ENCODE assay signal across 1 cellular context in genomic region chr1:93847811-93848288, GRCh38.
TF ChIP-seq lines count a peak whose summit lies in the region.

No MANE protein-coding gene starts in this region.

TF ChIP-seq in GM12878, 131 proteins besides CTCF, POLR2A, EP300 and RAD21 (continued from another document and continues in another):
- no peak for TF ChIP-seq E4F1 (IDR thresholded peaks at IDR 0.05; ENCODE audit: borderline replicate concordance, partially characterized antibody)
- TF ChIP-seq, protein P1, sequence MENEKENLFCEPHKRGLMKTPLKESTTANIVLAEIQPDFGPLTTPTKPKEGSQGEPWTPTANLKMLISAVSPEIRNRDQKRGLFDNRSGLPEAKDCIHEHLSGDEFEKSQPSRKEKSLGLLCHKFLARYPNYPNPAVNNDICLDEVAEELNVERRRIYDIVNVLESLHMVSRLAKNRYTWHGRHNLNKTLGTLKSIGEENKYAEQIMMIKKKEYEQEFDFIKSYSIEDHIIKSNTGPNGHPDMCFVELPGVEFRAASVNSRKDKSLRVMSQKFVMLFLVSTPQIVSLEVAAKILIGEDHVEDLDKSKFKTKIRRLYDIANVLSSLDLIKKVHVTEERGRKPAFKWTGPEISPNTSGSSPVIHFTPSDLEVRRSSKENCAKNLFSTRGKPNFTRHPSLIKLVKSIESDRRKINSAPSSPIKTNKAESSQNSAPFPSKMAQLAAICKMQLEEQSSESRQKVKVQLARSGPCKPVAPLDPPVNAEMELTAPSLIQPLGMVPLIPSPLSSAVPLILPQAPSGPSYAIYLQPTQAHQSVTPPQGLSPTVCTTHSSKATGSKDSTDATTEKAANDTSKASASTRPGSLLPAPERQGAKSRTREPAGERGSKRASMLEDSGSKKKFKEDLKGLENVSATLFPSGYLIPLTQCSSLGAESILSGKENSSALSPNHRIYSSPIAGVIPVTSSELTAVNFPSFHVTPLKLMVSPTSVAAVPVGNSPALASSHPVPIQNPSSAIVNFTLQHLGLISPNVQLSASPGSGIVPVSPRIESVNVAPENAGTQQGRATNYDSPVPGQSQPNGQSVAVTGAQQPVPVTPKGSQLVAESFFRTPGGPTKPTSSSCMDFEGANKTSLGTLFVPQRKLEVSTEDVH (IDR thresholded peaks at IDR 0.05; ENCODE audit: low read depth, partially characterized antibody), result no peak
- TF ChIP-seq, protein P2, sequence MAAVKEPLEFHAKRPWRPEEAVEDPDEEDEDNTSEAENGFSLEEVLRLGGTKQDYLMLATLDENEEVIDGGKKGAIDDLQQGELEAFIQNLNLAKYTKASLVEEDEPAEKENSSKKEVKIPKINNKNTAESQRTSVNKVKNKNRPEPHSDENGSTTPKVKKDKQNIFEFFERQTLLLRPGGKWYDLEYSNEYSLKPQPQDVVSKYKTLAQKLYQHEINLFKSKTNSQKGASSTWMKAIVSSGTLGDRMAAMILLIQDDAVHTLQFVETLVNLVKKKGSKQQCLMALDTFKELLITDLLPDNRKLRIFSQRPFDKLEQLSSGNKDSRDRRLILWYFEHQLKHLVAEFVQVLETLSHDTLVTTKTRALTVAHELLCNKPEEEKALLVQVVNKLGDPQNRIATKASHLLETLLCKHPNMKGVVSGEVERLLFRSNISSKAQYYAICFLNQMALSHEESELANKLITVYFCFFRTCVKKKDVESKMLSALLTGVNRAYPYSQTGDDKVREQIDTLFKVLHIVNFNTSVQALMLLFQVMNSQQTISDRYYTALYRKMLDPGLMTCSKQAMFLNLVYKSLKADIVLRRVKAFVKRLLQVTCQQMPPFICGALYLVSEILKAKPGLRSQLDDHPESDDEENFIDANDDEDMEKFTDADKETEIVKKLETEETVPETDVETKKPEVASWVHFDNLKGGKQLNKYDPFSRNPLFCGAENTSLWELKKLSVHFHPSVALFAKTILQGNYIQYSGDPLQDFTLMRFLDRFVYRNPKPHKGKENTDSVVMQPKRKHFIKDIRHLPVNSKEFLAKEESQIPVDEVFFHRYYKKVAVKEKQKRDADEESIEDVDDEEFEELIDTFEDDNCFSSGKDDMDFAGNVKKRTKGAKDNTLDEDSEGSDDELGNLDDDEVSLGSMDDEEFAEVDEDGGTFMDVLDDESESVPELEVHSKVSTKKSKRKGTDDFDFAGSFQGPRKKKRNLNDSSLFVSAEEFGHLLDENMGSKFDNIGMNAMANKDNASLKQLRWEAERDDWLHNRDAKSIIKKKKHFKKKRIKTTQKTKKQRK (IDR thresholded peaks at IDR 0.05; ENCODE audit: low read depth, low read length), result no peak
- TF ChIP-seq ZNF622 (IDR thresholded peaks at IDR 0.05), result no peak
- TF ChIP-seq, protein P3, sequence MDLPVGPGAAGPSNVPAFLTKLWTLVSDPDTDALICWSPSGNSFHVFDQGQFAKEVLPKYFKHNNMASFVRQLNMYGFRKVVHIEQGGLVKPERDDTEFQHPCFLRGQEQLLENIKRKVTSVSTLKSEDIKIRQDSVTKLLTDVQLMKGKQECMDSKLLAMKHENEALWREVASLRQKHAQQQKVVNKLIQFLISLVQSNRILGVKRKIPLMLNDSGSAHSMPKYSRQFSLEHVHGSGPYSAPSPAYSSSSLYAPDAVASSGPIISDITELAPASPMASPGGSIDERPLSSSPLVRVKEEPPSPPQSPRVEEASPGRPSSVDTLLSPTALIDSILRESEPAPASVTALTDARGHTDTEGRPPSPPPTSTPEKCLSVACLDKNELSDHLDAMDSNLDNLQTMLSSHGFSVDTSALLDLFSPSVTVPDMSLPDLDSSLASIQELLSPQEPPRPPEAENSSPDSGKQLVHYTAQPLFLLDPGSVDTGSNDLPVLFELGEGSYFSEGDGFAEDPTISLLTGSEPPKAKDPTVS (IDR thresholded peaks at IDR 0.05; ENCODE audit: low read depth, low read length), result no peak
- TF ChIP-seq TBL1XR1 (IDR thresholded peaks at IDR 0.05; ENCODE audit: low read depth, low read length), result no peak; the same call in 1 of the 2 replicates
- no peak for TF ChIP-seq SPI1 (IDR thresholded peaks at IDR 0.05; ENCODE audit: borderline replicate concordance, insufficient read depth, low read depth, low read length)
- TF ChIP-seq, protein P4, sequence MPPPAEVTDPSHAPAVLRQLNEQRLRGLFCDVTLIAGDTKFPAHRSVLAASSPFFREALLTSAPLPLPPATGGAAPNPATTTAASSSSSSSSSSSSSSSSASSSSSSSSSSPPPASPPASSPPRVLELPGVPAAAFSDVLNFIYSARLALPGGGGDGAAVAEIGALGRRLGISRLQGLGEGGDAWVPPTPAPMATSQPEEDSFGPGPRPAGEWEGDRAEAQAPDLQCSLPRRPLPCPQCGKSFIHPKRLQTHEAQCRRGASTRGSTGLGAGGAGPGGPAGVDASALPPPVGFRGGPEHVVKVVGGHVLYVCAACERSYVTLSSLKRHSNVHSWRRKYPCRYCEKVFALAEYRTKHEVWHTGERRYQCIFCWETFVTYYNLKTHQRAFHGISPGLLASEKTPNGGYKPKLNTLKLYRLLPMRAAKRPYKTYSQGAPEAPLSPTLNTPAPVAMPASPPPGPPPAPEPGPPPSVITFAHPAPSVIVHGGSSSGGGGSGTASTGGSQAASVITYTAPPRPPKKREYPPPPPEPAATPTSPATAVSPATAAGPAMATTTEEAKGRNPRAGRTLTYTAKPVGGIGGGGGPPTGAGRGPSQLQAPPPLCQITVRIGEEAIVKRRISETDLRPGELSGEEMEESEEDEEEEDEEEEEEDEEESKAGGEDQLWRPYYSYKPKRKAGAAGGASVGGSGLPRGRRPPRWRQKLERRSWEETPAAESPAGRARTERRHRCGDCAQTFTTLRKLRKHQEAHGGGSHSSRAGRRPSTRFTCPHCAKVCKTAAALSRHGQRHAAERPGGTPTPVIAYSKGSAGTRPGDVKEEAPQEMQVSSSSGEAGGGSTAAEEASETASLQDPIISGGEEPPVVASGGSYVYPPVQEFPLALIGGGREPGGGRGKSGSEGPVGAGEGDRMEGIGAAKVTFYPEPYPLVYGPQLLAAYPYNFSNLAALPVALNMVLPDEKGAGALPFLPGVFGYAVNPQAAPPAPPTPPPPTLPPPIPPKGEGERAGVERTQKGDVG (CRISPR knock-in tag; IDR thresholded peaks at IDR 0.05), result no peak
- TF ChIP-seq NBN (IDR thresholded peaks at IDR 0.05), result peak; percentile 16
- TF ChIP-seq, protein P5, sequence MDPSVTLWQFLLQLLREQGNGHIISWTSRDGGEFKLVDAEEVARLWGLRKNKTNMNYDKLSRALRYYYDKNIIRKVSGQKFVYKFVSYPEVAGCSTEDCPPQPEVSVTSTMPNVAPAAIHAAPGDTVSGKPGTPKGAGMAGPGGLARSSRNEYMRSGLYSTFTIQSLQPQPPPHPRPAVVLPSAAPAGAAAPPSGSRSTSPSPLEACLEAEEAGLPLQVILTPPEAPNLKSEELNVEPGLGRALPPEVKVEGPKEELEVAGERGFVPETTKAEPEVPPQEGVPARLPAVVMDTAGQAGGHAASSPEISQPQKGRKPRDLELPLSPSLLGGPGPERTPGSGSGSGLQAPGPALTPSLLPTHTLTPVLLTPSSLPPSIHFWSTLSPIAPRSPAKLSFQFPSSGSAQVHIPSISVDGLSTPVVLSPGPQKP (IDR thresholded peaks at IDR 0.05; ENCODE audit: low read depth, low read length), result 0 out of 2 replicates have a peak, but pooled peaks have one; percentile 7
- TF ChIP-seq STAT1 (conservative IDR thresholded peaks at IDR 0.05), result no peak
- TF ChIP-seq RCOR1 (conservative IDR thresholded peaks at IDR 0.05; ENCODE audit: low read depth, low read length), result no peak
- TF ChIP-seq SP1 (IDR thresholded peaks at IDR 0.05; ENCODE audit: low read depth, low read length), result no peak
- TF ChIP-seq HDAC2 (IDR thresholded peaks at IDR 0.05), result no peak
- TF ChIP-seq MAX (IDR thresholded peaks at IDR 0.05; ENCODE audit: low read depth, low read length), result no peak
- no peak for TF ChIP-seq NR2C2 (IDR thresholded peaks at IDR 0.05; ENCODE audit: borderline replicate concordance, control insufficient read depth, insufficient read length, low read depth)
- no peak for TF ChIP-seq ZSCAN29 (IDR thresholded peaks at IDR 0.05)
- TF ChIP-seq TCF3 (IDR thresholded peaks at IDR 0.05; ENCODE audit: borderline replicate concordance, insufficient read depth, low read depth, low read length), result no peak
- no peak for TF ChIP-seq NFXL1 (IDR thresholded peaks at IDR 0.05; ENCODE audit: borderline replicate concordance)
- no peak for TF ChIP-seq KLF5 (IDR thresholded peaks at IDR 0.05; ENCODE audit: partially characterized antibody)
- TF ChIP-seq ZNF384 (IDR thresholded peaks at IDR 0.05; ENCODE audit: borderline replicate concordance, low read depth, low read length), result no peak
- TF ChIP-seq PAX5 (IDR thresholded peaks at IDR 0.05; ENCODE audit: borderline replicate concordance, low read depth, low read length), result no peak
- TF ChIP-seq CEBPB (IDR thresholded peaks at IDR 0.05; ENCODE audit: borderline replicate concordance in 1 of 2, low read depth in 2 of 2, low read length in 2 of 2), result no peak
- TF ChIP-seq NFYA (IDR thresholded peaks at IDR 0.05; ENCODE audit: borderline replicate concordance, low read depth, low read length), result no peak
- TF ChIP-seq POLR2AphosphoS2 (IDR thresholded peaks at IDR 0.05; ENCODE audit: low read depth, low read length), result no peak
- TF ChIP-seq, protein P6, sequence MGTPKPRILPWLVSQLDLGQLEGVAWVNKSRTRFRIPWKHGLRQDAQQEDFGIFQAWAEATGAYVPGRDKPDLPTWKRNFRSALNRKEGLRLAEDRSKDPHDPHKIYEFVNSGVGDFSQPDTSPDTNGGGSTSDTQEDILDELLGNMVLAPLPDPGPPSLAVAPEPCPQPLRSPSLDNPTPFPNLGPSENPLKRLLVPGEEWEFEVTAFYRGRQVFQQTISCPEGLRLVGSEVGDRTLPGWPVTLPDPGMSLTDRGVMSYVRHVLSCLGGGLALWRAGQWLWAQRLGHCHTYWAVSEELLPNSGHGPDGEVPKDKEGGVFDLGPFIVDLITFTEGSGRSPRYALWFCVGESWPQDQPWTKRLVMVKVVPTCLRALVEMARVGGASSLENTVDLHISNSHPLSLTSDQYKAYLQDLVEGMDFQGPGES (IDR thresholded peaks at IDR 0.05), result 0 out of 2 replicates have a peak, but pooled peaks have one; percentile 16
- no peak for TF ChIP-seq TAF1 (IDR thresholded peaks at IDR 0.05; ENCODE audit: borderline replicate concordance, low read depth, low read length)
- no peak for TF ChIP-seq CHD1 (IDR thresholded peaks at IDR 0.05; ENCODE audit: low read depth, low read length)
- TF ChIP-seq, protein P7, sequence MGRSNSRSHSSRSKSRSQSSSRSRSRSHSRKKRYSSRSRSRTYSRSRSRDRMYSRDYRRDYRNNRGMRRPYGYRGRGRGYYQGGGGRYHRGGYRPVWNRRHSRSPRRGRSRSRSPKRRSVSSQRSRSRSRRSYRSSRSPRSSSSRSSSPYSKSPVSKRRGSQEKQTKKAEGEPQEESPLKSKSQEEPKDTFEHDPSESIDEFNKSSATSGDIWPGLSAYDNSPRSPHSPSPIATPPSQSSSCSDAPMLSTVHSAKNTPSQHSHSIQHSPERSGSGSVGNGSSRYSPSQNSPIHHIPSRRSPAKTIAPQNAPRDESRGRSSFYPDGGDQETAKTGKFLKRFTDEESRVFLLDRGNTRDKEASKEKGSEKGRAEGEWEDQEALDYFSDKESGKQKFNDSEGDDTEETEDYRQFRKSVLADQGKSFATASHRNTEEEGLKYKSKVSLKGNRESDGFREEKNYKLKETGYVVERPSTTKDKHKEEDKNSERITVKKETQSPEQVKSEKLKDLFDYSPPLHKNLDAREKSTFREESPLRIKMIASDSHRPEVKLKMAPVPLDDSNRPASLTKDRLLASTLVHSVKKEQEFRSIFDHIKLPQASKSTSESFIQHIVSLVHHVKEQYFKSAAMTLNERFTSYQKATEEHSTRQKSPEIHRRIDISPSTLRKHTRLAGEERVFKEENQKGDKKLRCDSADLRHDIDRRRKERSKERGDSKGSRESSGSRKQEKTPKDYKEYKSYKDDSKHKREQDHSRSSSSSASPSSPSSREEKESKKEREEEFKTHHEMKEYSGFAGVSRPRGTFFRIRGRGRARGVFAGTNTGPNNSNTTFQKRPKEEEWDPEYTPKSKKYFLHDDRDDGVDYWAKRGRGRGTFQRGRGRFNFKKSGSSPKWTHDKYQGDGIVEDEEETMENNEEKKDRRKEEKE (IDR thresholded peaks at IDR 0.05), result no peak
- TF ChIP-seq ASH2L (IDR thresholded peaks at IDR 0.05; ENCODE audit: borderline replicate concordance, low read depth), result no peak
- TF ChIP-seq ZBTB40 (IDR thresholded peaks at IDR 0.05; ENCODE audit: borderline replicate concordance), result no peak
